Comparison of ENCODE assay signal across 24 cellular contexts in genomic region chr5:55363861-55364260, GRCh38. TPM values are rescaled to one million over a fixed set of nuclear protein-coding genes. Genes with fewer than 3 reads are reported as not detected.
DNase-seq lines count a peak whose midpoint lies in the region; ATAC-seq and TF ChIP-seq lines count a peak whose summit lies in the region.
"Had no signal": no experiment of that assay in that cellular context is flagged by ENCODE, and none has a peak within 500 bp of the region (broad histone marks: within the 10 kb centered on the region; RNA-seq: fewer than 3 reads in every experiment).

No MANE protein-coding gene starts in this region.

- H3K9me3 Mint-ChIP-seq in natural killer cell treated with Interleukin-12 subunit alpha and Interleukin-12 subunit beta and Interleukin-15 and Interleukin-18, amount 100 ng/mL, for 72 hours: no peaks in the 10 kb centered on the region
- H3K9me3 Mint-ChIP-seq in natural killer cell: no peaks in the 10 kb centered on the region
- peaks cover 7% of the 10 kb centered on the region for H3K9me3 Mint-ChIP-seq in WTC11

- no peak for ATAC-seq in natural killer cell treated with Interleukin-12 subunit alpha and Interleukin-12 subunit beta and Interleukin-15 and Interleukin-18, amount 100 ng/mL, for 72 hours
- ATAC-seq in natural killer cell (no peak), WTC11 (no peak)
- ATAC-seq: foreskin keratinocyte, lower lobe of right lung, right cardiac atrium, Right ventricle myocardium inferior had no signal

- POLR2A ChIA-PET in WTC11 (lab: Charles Lee): no interaction called here

- TF ChIP-seq CTCF in natural killer cell (IDR thresholded peaks at IDR 0.05) (no peak), WTC11 (IDR thresholded peaks at IDR 0.05) (no peak)

- H3K4me1 Mint-ChIP-seq in natural killer cell treated with Interleukin-12 subunit alpha and Interleukin-12 subunit beta and Interleukin-15 and Interleukin-18, amount 100 ng/mL, for 72 hours (ENCODE audit: low read depth in 2 of 2): peaks cover 4 to 14% of the 10 kb centered on the region in 2 donors
- no peaks in the 10 kb centered on the region for H3K4me1 Mint-ChIP-seq in natural killer cell
- no peaks in the 10 kb centered on the region for H3K4me1 Mint-ChIP-seq in WTC11
- H3K4me1 Mint-ChIP-seq: brain had no signal

- DNase-seq in natural killer cell treated with Interleukin-12 subunit alpha and Interleukin-12 subunit beta and Interleukin-15 and Interleukin-18, amount 100 ng/mL, for 72 hours (ENCODE audit: low spot score): no peak
- DNase-seq in natural killer cell (no peak), WTC11 (ENCODE audit: low spot score) (no peak), fibroblast of peridontal ligament (ENCODE audit: extremely low read depth) (peak; percentile 62), T-helper 9 cell (no peak), glomerular visceral epithelial cell (ENCODE audit: extremely low spot score) (no peak), NCI-H82 (lab: John Stamatoyannopoulos, UW) (no peak)
- DNase-seq in effector CD4-positive, alpha-beta T cell: no peak
- DNase-seq: ACHN; activated CD4-positive, alpha-beta T cell treated with anti-CD3 and anti-CD28 coated beads for 48 hours; activated gamma-delta T cell; cortex of kidney; DMS79 treated with DMSO at 0.1 percent for 48 hours; foreskin keratinocyte; GOT3; islet precursor cell; KG1; lower lobe of right lung; NCI-H1694 treated with DMSO at 0.1 percent for 48 hours; NCI-H748 treated with DMSO at 0.1 percent for 48 hours; OCI-M1; right cardiac atrium had no signal

- peak overlapping the region in 1 of 2 donors; percentile 1 for H3K27ac Mint-ChIP-seq in natural killer cell treated with Interleukin-12 subunit alpha and Interleukin-12 subunit beta and Interleukin-15 and Interleukin-18, amount 100 ng/mL, for 72 hours
- H3K27ac Mint-ChIP-seq in natural killer cell: no peak overlapping the region
- peak overlapping the region; percentile 2; the same call in 1 of the 2 replicates for H3K27ac Mint-ChIP-seq in WTC11

- CTCF ChIA-PET in WTC11 (lab: Charles Lee): no interaction called here

- peak overlapping the region; percentile 43 for H3K4me3 Mint-ChIP-seq in natural killer cell treated with Interleukin-12 subunit alpha and Interleukin-12 subunit beta and Interleukin-15 and Interleukin-18, amount 100 ng/mL, for 72 hours
- H3K4me3 Mint-ChIP-seq in natural killer cell: no peak overlapping the region
- no peak overlapping the region for H3K4me3 Mint-ChIP-seq in WTC11
- H3K4me3 Mint-ChIP-seq: brain had no signal

- peaks cover 21% of the 10 kb centered on the region for H3K36me3 Mint-ChIP-seq in natural killer cell treated with Interleukin-12 subunit alpha and Interleukin-12 subunit beta and Interleukin-15 and Interleukin-18, amount 100 ng/mL, for 72 hours
- H3K36me3 Mint-ChIP-seq in natural killer cell: peaks cover 18% of the 10 kb centered on the region
- peaks cover 33% of the 10 kb centered on the region for H3K36me3 Mint-ChIP-seq in WTC11

- intact Hi-C loops in natural killer cell (cut with micrococcal nuclease): no loop called here

- H3K27me3 Mint-ChIP-seq in natural killer cell treated with Interleukin-12 subunit alpha and Interleukin-12 subunit beta and Interleukin-15 and Interleukin-18, amount 100 ng/mL, for 72 hours: no peaks in the 10 kb centered on the region
- H3K27me3 Mint-ChIP-seq in natural killer cell (ENCODE audit: low read depth in 2 of 2) (no peaks in the 10 kb centered on the region), WTC11 (ENCODE audit: low read depth) (no peaks in the 10 kb centered on the region)
- H3K27me3 Mint-ChIP-seq: brain had no signal

TF ChIP-seq in WTC11, 78 proteins besides CTCF, POLR2A, EP300 and RAD21:
- no peak for TF ChIP-seq ZNF423 (CRISPR knock-in tag; IDR thresholded peaks at IDR 0.05)
- TF ChIP-seq JAZF1 (CRISPR knock-in tag; IDR thresholded peaks at IDR 0.05): no peak
- TF ChIP-seq FOXJ3 (CRISPR knock-in tag; IDR thresholded peaks at IDR 0.05; ENCODE audit: borderline replicate concordance): no peak
- TF ChIP-seq ZNF138 (CRISPR knock-in tag; conservative IDR thresholded peaks at IDR 0.05): no peak
- no peak for TF ChIP-seq SMAD3 (CRISPR knock-in tag; IDR thresholded peaks at IDR 0.05; ENCODE audit: borderline replicate concordance)
- TF ChIP-seq SP1 (CRISPR knock-in tag; conservative IDR thresholded peaks at IDR 0.05): no peak
- no peak for TF ChIP-seq ZSCAN18 (CRISPR knock-in tag; IDR thresholded peaks at IDR 0.05)
- TF ChIP-seq ZNF121 (CRISPR knock-in tag; IDR thresholded peaks at IDR 0.05): no peak
- TF ChIP-seq OVOL2 (CRISPR knock-in tag; IDR thresholded peaks at IDR 0.05; ENCODE audit: borderline replicate concordance): no peak
- TF ChIP-seq ZNF425 (CRISPR knock-in tag; conservative IDR thresholded peaks at IDR 0.05): no peak
- no peak for TF ChIP-seq ZMAT4 (CRISPR knock-in tag; IDR thresholded peaks at IDR 0.05)
- TF ChIP-seq ZNF232 (CRISPR knock-in tag; IDR thresholded peaks at IDR 0.05): no peak
- TF ChIP-seq NR2C2 (CRISPR knock-in tag; IDR thresholded peaks at IDR 0.05): no peak
- TF ChIP-seq ZNF416 (CRISPR knock-in tag; IDR thresholded peaks at IDR 0.05): no peak
- no peak for TF ChIP-seq ATF3 (CRISPR knock-in tag; conservative IDR thresholded peaks at IDR 0.05)
- no peak for TF ChIP-seq ZBTB21 (CRISPR knock-in tag; IDR thresholded peaks at IDR 0.05; ENCODE audit: borderline replicate concordance)
- no peak for TF ChIP-seq USF2 (CRISPR knock-in tag; IDR thresholded peaks at IDR 0.05)

RNA-seq across cellular contexts. Expression of gene MTREX, which starts 56.1 kb away (rescaled TPM):
- 10 to 100 TPM; 72.9 to 95.9 TPM for total RNA-seq in natural killer cell treated with Interleukin-12 subunit alpha and Interleukin-12 subunit beta and Interleukin-15 and Interleukin-18, amount 100 ng/mL, for 72 hours
- total RNA-seq in natural killer cell: 10 to 100 TPM; 64.5 to 82.2 (median 77.6) TPM
- 107 to 113 TPM (median 110 TPM) in 3 replicates for total RNA-seq in WTC11 (2021)

RNA-seq across cellular contexts. Expression of gene DHX29, which starts 56.4 kb away (rescaled TPM):
- 10 to 100 TPM; 19.2 to 22.1 TPM for total RNA-seq in natural killer cell treated with Interleukin-12 subunit alpha and Interleukin-12 subunit beta and Interleukin-15 and Interleukin-18, amount 100 ng/mL, for 72 hours
- total RNA-seq in natural killer cell (10 to 100 TPM; 16.7 to 22.0 (median 19.3) TPM), WTC11 (2021) (24.9 to 29.7 TPM (median 25.7 TPM) in 3 replicates)
